ENCODE assay signal across 20 cellular contexts in genomic region chr12:132814232-132814631, GRCh38. TPM values are rescaled to one million over a fixed set of nuclear protein-coding genes. Genes with fewer than 3 reads are reported as not detected.
DNase-seq lines count a peak whose midpoint lies in the region; ATAC-seq, FAIRE-seq and TF ChIP-seq lines count a peak whose summit lies in the region.
"Had no signal": no experiment of that assay in that cellular context is flagged by ENCODE, and none has a peak within 500 bp of the region (broad histone marks: within the 10 kb centered on the region; RNA-seq: fewer than 3 reads in every experiment).

No MANE protein-coding gene starts in this region.

- WGBS in HepG2 (ENCODE audit: low lambda C conversion rate): 94% methylated on average over 13 of the region's 21 CpGs
- 96% methylated on average over 9 of the region's 21 CpGs for WGBS in right lobe of liver (ENCODE audit: insufficient coverage, low coverage, low lambda C conversion rate, missing lambda C conversion rate)

- TF ChIP-seq EP300 in HepG2 (IDR thresholded peaks at IDR 0.05; ENCODE audit: low read depth in 2 of 2, low read length in 2 of 2) (no peak), HepG2 (CRISPR knock-in tag; IDR thresholded peaks at IDR 0.05; ENCODE audit: borderline replicate concordance) (no peak)

- CTCF ChIA-PET in activated CD8-positive, alpha-beta memory T cell treated with anti-CD3 and anti-CD28 coated beads, Interleukin-2, amount 10 ng/mL, durations not matched to agents 7 days and 5 days (lab: Charles Lee): interaction anchor here (4.1 kb wide), 1 partner anchor 90 kb away, joined by 17 read pairs; no protein-coding TSS in a partner anchor
- CTCF ChIA-PET in HepG2 (lab: Yijun Ruan, JAX; ENCODE audit: low intra/inter-chr PET ratio, low total read pairs): no interaction called here
- CTCF ChIA-PET in Calu3 (lab: Charles Lee): no interaction called here

- H3K9me3 Mint-ChIP-seq in activated CD8-positive, alpha-beta memory T cell treated with anti-CD3 and anti-CD28 coated beads, Interleukin-2, amount 10 ng/mL, durations not matched to agents 7 days and 5 days (ENCODE audit: low read depth): no peaks in the 10 kb centered on the region
- H3K9me3 Mint-ChIP-seq in Calu3 (ENCODE audit: low read depth, unreplicated experiment): no peaks in the 10 kb centered on the region
- H3K9me3 Mint-ChIP-seq: CD4-positive, alpha-beta T cell; CD8-positive, alpha-beta memory T cell had no signal

- BruUV-seq in HepG2 (replicated peaks; lab: Mats Ljungman, UMichigan) (no TSS peak), Calu3 (replicated peaks; lab: Mats Ljungman, UMichigan) (no TSS peak)

- ATAC-seq in activated CD8-positive, alpha-beta memory T cell treated with anti-CD3 and anti-CD28 coated beads, Interleukin-2, amount 10 ng/mL, durations not matched to agents 7 days and 5 days: no peak
- ATAC-seq in HepG2 (no peak), right lobe of liver (no peak)

- H3K36me3 ChIP-seq in HepG2 (replicated peaks in 1 of 2; ENCODE audit: control insufficient read depth in 1 of 2, insufficient read depth in 2 of 2, low read length in 2 of 2) (peaks cover 25 to 59% of the 10 kb centered on the region in 2 experiments), right lobe of liver (peaks cover 5 to 59% (median 36%) of the 10 kb centered on the region in 4 donors), osteoblast (ENCODE audit: insufficient read depth, low read length) (peaks cover 81% of the 10 kb centered on the region)

- H3K4me1 ChIP-seq in HepG2 (ENCODE audit: insufficient read depth, low read length): no peaks in the 10 kb centered on the region
- no peaks in the 10 kb centered on the region for H3K4me1 ChIP-seq in right lobe of liver
- H3K4me1 ChIP-seq in osteoblast (ENCODE audit: insufficient read depth, low read length): peaks cover 18% of the 10 kb centered on the region
- H3K4me1 ChIP-seq: BE2C had no signal

- H3K27ac Mint-ChIP-seq in activated CD8-positive, alpha-beta memory T cell treated with anti-CD3 and anti-CD28 coated beads, Interleukin-2, amount 10 ng/mL, durations not matched to agents 7 days and 5 days: peak overlapping the region; percentile 19
- H3K27ac Mint-ChIP-seq in Calu3 (ENCODE audit: unreplicated experiment): no peak overlapping the region
- H3K27ac Mint-ChIP-seq: CD4-positive, alpha-beta T cell had no signal

- peaks cover 57% of the 10 kb centered on the region for H3K36me3 Mint-ChIP-seq in activated CD8-positive, alpha-beta memory T cell treated with anti-CD3 and anti-CD28 coated beads, Interleukin-2, amount 10 ng/mL, durations not matched to agents 7 days and 5 days
- H3K36me3 Mint-ChIP-seq in Calu3 (ENCODE audit: insufficient read depth, unreplicated experiment): peaks cover 82% of the 10 kb centered on the region

- H3K27me3 ChIP-seq in HepG2 (ENCODE audit: control insufficient read depth in 1 of 2, insufficient read depth in 2 of 2, low read length in 2 of 2): no peaks in the 10 kb centered on the region
- no peaks in the 10 kb centered on the region for H3K27me3 ChIP-seq in right lobe of liver
- no peaks in the 10 kb centered on the region for H3K27me3 ChIP-seq in osteoblast (ENCODE audit: insufficient read depth, low read length)
- H3K27me3 ChIP-seq: BE2C; BLaER1 treated with 17β-estradiol and CSF1 and Interleukin-3, amounts not matched to agents 10 nM and 100 nM had no signal

- H3K27ac ChIP-seq in HepG2 (ENCODE audit: extremely low read length, insufficient read depth, low read length) (no peak overlapping the region), right lobe of liver (no peak overlapping the region), osteoblast (ENCODE audit: low read depth, low read length) (no peak overlapping the region)
- H3K27ac ChIP-seq: BLaER1 treated with 17β-estradiol and CSF1 and Interleukin-3, amounts not matched to agents 10 nM and 100 nM; GM23248 had no signal

- no peak overlapping the region for H3K9ac ChIP-seq in HepG2 (ENCODE audit: insufficient read depth, low read depth, low read length)
- H3K9ac ChIP-seq: BLaER1 treated with 17β-estradiol and CSF1 and Interleukin-3, amounts not matched to agents 10 nM and 100 nM; GM23248 had no signal

- H4K20me1 ChIP-seq in HepG2 (ENCODE audit: insufficient read depth, low read length) (0 out of 2 replicates have a peak, but pooled peaks cover 3% of the 10 kb centered on the region), osteoblast (ENCODE audit: insufficient read depth, low read length) (peaks cover 60% of the 10 kb centered on the region)

- no peak for DNase-seq in activated CD8-positive, alpha-beta memory T cell treated with anti-CD3 and anti-CD28 coated beads, Interleukin-2, amount 10 ng/mL, durations not matched to agents 7 days and 5 days
- DNase-seq in activated CD8-positive, alpha-beta memory T cell treated with anti-CD3 and anti-CD28 coated beads, Interleukin-2, amount 50 U/mL, for 4 hours: no peak
- DNase-seq in HepG2 (ENCODE audit: low spot score) (no peak), right lobe of liver (no peak), osteoblast (ENCODE audit: insufficient read length, low spot score, missing footprints) (peak; percentile 11), Calu3 (no peak)
- DNase-seq: BE2C; CD4-positive, alpha-beta T cell; CD8-positive, alpha-beta memory T cell; DMS53; DMS79 treated with DMSO at 0.1 percent for 48 hours; GF-D8; GM23248; H7; HCEC 1CT had no signal

- FAIRE-seq in HepG2 (lab: Jason Lieb, UNC): no peak
- FAIRE-seq: A204.1, GM19239, H1 had no signal

- TF ChIP-seq POLR2A in HepG2 (IDR thresholded peaks at IDR 0.05; ENCODE audit: insufficient read depth in 1 of 2, low read depth in 2 of 2, low read length in 2 of 2): no peak
- TF ChIP-seq POLR2A in right lobe of liver (IDR thresholded peaks at IDR 0.05): no peak

- no peak overlapping the region for H3K4me3 Mint-ChIP-seq in activated CD8-positive, alpha-beta memory T cell treated with anti-CD3 and anti-CD28 coated beads, Interleukin-2, amount 10 ng/mL, durations not matched to agents 7 days and 5 days
- H3K4me3 Mint-ChIP-seq in Calu3 (ENCODE audit: low read depth, unreplicated experiment): no peak overlapping the region
- H3K4me3 Mint-ChIP-seq: CD14-positive monocyte; CD4-positive, alpha-beta T cell; CD8-positive, alpha-beta memory T cell had no signal

- POLR2A ChIA-PET in HepG2 (lab: Yijun Ruan, JAX): no interaction called here

- H3K79me2 ChIP-seq in HepG2 (ENCODE audit: insufficient read depth, low read length) (no peaks in the 10 kb centered on the region), osteoblast (ENCODE audit: insufficient read depth, low read length) (peaks cover 45% of the 10 kb centered on the region)

- H2AFZ ChIP-seq in HepG2 (ENCODE audit: low read length): no peak overlapping the region
- H2AFZ ChIP-seq in osteoblast (ENCODE audit: low read length): no peak overlapping the region
- H2AFZ ChIP-seq: GM23248 had no signal

- no peak for TF ChIP-seq CTCF in HepG2 (CRISPR knock-in tag; IDR thresholded peaks at IDR 0.05)
- TF ChIP-seq CTCF in right lobe of liver (IDR thresholded peaks at IDR 0.05): no peak
- TF ChIP-seq CTCF in osteoblast (IDR thresholded peaks at IDR 0.05; ENCODE audit: extremely low read depth, low read depth, low read length): no peak
- no peak for TF ChIP-seq CTCF in Calu3 (IDR thresholded peaks at IDR 0.05; ENCODE audit: unreplicated experiment)

- no peak overlapping the region for H3K4me3 ChIP-seq in HepG2 (replicated peaks in 1 of 3; ENCODE audit: insufficient read depth in 1 of 3, low read depth in 2 of 3, low read length in 3 of 3)
- no peak overlapping the region for H3K4me3 ChIP-seq in right lobe of liver
- H3K4me3 ChIP-seq in osteoblast (ENCODE audit: insufficient read depth, low read length): no peak overlapping the region
- H3K4me3 ChIP-seq: BLaER1 treated with 17β-estradiol and CSF1 and Interleukin-3, amounts not matched to agents 10 nM and 100 nM; GM23248 had no signal

- intact Hi-C loops in HepG2 (cut with micrococcal nuclease; ENCODE audit: unreplicated experiment) (no loop called here), right lobe of liver (cut with DNase I) (no loop called here), Calu3 (cut with micrococcal nuclease; ENCODE audit: unreplicated experiment) (no loop called here)

- peaks cover 37% of the 10 kb centered on the region for H3K4me1 Mint-ChIP-seq in activated CD8-positive, alpha-beta memory T cell treated with anti-CD3 and anti-CD28 coated beads, Interleukin-2, amount 10 ng/mL, durations not matched to agents 7 days and 5 days
- no peaks in the 10 kb centered on the region for H3K4me1 Mint-ChIP-seq in Calu3 (ENCODE audit: low read depth, unreplicated experiment)
- H3K4me1 Mint-ChIP-seq: CD14-positive monocyte had no signal

- in situ Hi-C loops in HepG2 (cut with HindIII; ENCODE audit: extremely low pct_ligation_motif_present, low pct_unique_long_range_greater_than_20kb): no loop called here

- H3K9me3 ChIP-seq in HepG2 (ENCODE audit: low read length) (no peaks in the 10 kb centered on the region), right lobe of liver (no peaks in the 10 kb centered on the region), osteoblast (ENCODE audit: low read depth, low read length) (no peaks in the 10 kb centered on the region)
- H3K9me3 ChIP-seq: BE2C had no signal

- no peak for TF ChIP-seq RAD21 in HepG2 (CRISPR knock-in tag; IDR thresholded peaks at IDR 0.05)

- H3K27me3 Mint-ChIP-seq in activated CD8-positive, alpha-beta memory T cell treated with anti-CD3 and anti-CD28 coated beads, Interleukin-2, amount 10 ng/mL, durations not matched to agents 7 days and 5 days: no peaks in the 10 kb centered on the region
- H3K27me3 Mint-ChIP-seq in Calu3 (ENCODE audit: unreplicated experiment): no peaks in the 10 kb centered on the region
- H3K27me3 Mint-ChIP-seq: CD4-positive, alpha-beta T cell; CD8-positive, alpha-beta memory T cell had no signal

- H3K4me2 ChIP-seq in HepG2 (ENCODE audit: low read depth, low read length) (no peak overlapping the region), osteoblast (ENCODE audit: insufficient read depth, low read length) (no peak overlapping the region)
- H3K4me2 ChIP-seq: BLaER1 treated with 17β-estradiol and CSF1 and Interleukin-3, amounts not matched to agents 10 nM and 100 nM had no signal

RNA-seq across cellular contexts. Expression of gene GOLGA3, which starts 14.4 kb away (rescaled TPM):
- total RNA-seq in activated CD8-positive, alpha-beta memory T cell treated with anti-CD3 and anti-CD28 coated beads, Interleukin-2, amount 10 ng/mL, durations not matched to agents 7 days and 5 days: 10 to 100 TPM; 60.0 to 60.4 TPM
- total RNA-seq in HepG2 (2016; rRNA removed; fragmentation: Illumina TruSeq; extraction: Trizol): 36.0 and 43.0 TPM in 2 replicates
- 15.6 and 17.8 TPM in 2 replicates for total RNA-seq in HepG2 (2016; cell fraction: cytosol; rRNA removed; fragmentation: Illumina TruSeq; extraction: Trizol; ENCODE audit: low read depth)
- total RNA-seq in HepG2 (2016; cell fraction: insoluble cytoplasmic fraction; rRNA removed; fragmentation: Illumina TruSeq; extraction: Trizol): 31.7 and 41.8 TPM in 2 replicates
- total RNA-seq in HepG2 (2016; cell fraction: membrane; rRNA removed; fragmentation: Illumina TruSeq; extraction: Trizol): 26.6 and 27.1 TPM in 2 replicates
- 40.4 and 48.3 TPM in 2 replicates for total RNA-seq in HepG2 (2016; cell fraction: nucleus; rRNA removed; fragmentation: Illumina TruSeq; extraction: Trizol)
- 22.0 and 22.7 TPM in 2 replicates for polyA plus RNA-seq in HepG2 (2011; rRNA removed)
- 17.7 and 27.7 TPM in 2 replicates for polyA plus RNA-seq in HepG2 (2011; cell fraction: cytosol; rRNA removed)
- polyA plus RNA-seq in HepG2 (2011; cell fraction: nucleus; rRNA removed): 63.9 and 77.3 TPM in 2 replicates
- 10.9 and 13.5 TPM in 2 replicates for polyA plus RNA-seq in HepG2 (2012)
- 9.3 and 9.4 TPM in 2 replicates for polyA plus RNA-seq in HepG2 (2016; cell fraction: cytosol; fragmentation: Illumina TruSeq; extraction: Trizol; ENCODE audit: low read depth)
- polyA plus RNA-seq in HepG2 (2016; cell fraction: insoluble cytoplasmic fraction; fragmentation: Illumina TruSeq; extraction: Trizol; ENCODE audit: low read depth): 14.3 and 16.9 TPM in 2 replicates
- polyA plus RNA-seq in HepG2 (2016; cell fraction: membrane; fragmentation: Illumina TruSeq; extraction: Trizol; ENCODE audit: low read depth): 9.7 and 12.3 TPM in 2 replicates
- 48.3 and 55.7 TPM in 2 replicates for polyA plus RNA-seq in HepG2 (2016; cell fraction: nucleus; fragmentation: Illumina TruSeq; extraction: Trizol; ENCODE audit: insufficient read depth, low read depth)
- polyA minus RNA-seq in HepG2 (2011; rRNA and poly(A)+ RNA removed; ENCODE audit: low replicate concordance): 38.7 and 87.6 TPM in 2 replicates
- polyA minus RNA-seq in HepG2 (2011; cell fraction: cytosol; rRNA and poly(A)+ RNA removed): 27.6 and 33.4 TPM in 2 replicates
- 40.3 and 67.0 TPM in 2 replicates for polyA minus RNA-seq in HepG2 (2011; cell fraction: nucleus; rRNA and poly(A)+ RNA removed)
- 10 to 100 TPM; 15.7 to 37.5 (median 22.8) TPM for total RNA-seq in right lobe of liver
- 102 and 127 TPM in 2 replicates for total RNA-seq in osteoblast
- total RNA-seq in Calu3 (2022): 116 and 117 TPM in 2 replicates

RNA-seq across cellular contexts. Expression of gene ANKLE2, which starts 52.6 kb away (rescaled TPM):
- 100 to 1,000 TPM; 105 to 106 TPM for total RNA-seq in activated CD8-positive, alpha-beta memory T cell treated with anti-CD3 and anti-CD28 coated beads, Interleukin-2, amount 10 ng/mL, durations not matched to agents 7 days and 5 days
- total RNA-seq in HepG2 (2016; rRNA removed; fragmentation: Illumina TruSeq; extraction: Trizol) (16.2 and 35.3 TPM in 2 replicates), right lobe of liver (10 to 100 TPM; 13.9 to 25.1 (median 15.7) TPM), osteoblast (79.9 and 86.1 TPM in 2 replicates), Calu3 (2022) (175 and 190 TPM in 2 replicates)
- total RNA-seq in HepG2 (2016; cell fraction: cytosol; rRNA removed; fragmentation: Illumina TruSeq; extraction: Trizol; ENCODE audit: low read depth): 20.1 and 20.5 TPM in 2 replicates
- total RNA-seq in HepG2 (2016; cell fraction: insoluble cytoplasmic fraction; rRNA removed; fragmentation: Illumina TruSeq; extraction: Trizol): 14.0 and 36.7 TPM in 2 replicates
- 16.8 and 21.8 TPM in 2 replicates for total RNA-seq in HepG2 (2016; cell fraction: membrane; rRNA removed; fragmentation: Illumina TruSeq; extraction: Trizol)
- 62.3 and 64.4 TPM in 2 replicates for total RNA-seq in HepG2 (2016; cell fraction: nucleus; rRNA removed; fragmentation: Illumina TruSeq; extraction: Trizol)
- polyA plus RNA-seq in HepG2 (2011; rRNA removed): 37.1 and 51.2 TPM in 2 replicates
- 23.3 and 24.4 TPM in 2 replicates for polyA plus RNA-seq in HepG2 (2011; cell fraction: cytosol; rRNA removed)
- polyA plus RNA-seq in HepG2 (2011; cell fraction: nucleus; rRNA removed): 163 and 166 TPM in 2 replicates
- 30.1 and 31.6 TPM in 2 replicates for polyA plus RNA-seq in HepG2 (2012)
- 3.0 and 3.4 TPM in 2 replicates for polyA plus RNA-seq in HepG2 (2016; cell fraction: cytosol; fragmentation: Illumina TruSeq; extraction: Trizol; ENCODE audit: low read depth)
- polyA plus RNA-seq in HepG2 (2016; cell fraction: insoluble cytoplasmic fraction; fragmentation: Illumina TruSeq; extraction: Trizol; ENCODE audit: low read depth): 12.3 and 14.0 TPM in 2 replicates
- polyA plus RNA-seq in HepG2 (2016; cell fraction: membrane; fragmentation: Illumina TruSeq; extraction: Trizol; ENCODE audit: low read depth): 7.1 and 7.4 TPM in 2 replicates
- polyA plus RNA-seq in HepG2 (2016; cell fraction: nucleus; fragmentation: Illumina TruSeq; extraction: Trizol; ENCODE audit: insufficient read depth, low read depth): 129 and 136 TPM in 2 replicates
- polyA minus RNA-seq in HepG2 (2011; rRNA and poly(A)+ RNA removed; ENCODE audit: low replicate concordance): 183 and 431 TPM in 2 replicates
- 26.3 and 37.6 TPM in 2 replicates for polyA minus RNA-seq in HepG2 (2011; cell fraction: cytosol; rRNA and poly(A)+ RNA removed)
- 111 and 121 TPM in 2 replicates for polyA minus RNA-seq in HepG2 (2011; cell fraction: nucleus; rRNA and poly(A)+ RNA removed)
